38 cellular contexts compared by ENCODE assay signal in genomic region chr5:129747847-129748407, GRCh38. TPM values are rescaled to one million over a fixed set of nuclear protein-coding genes. Genes with fewer than 3 reads are reported as not detected.
DNase-seq lines count a peak whose midpoint lies in the region; ATAC-seq, FAIRE-seq and TF ChIP-seq lines count a peak whose summit lies in the region.
"Had no signal": no experiment of that assay in that cellular context is flagged by ENCODE, and none has a peak within 500 bp of the region (broad histone marks: within the 10 kb centered on the region; RNA-seq: fewer than 3 reads in every experiment).

TSS of gene MINAR2 (plus strand) at chr5:129748094. CDS start at chr5:129748191, 97 bp downstream.

- H3K27ac ChIP-seq in HEK293 (ENCODE audit: extremely low read depth, low read depth, low read length) = no peak within 1 kb of the TSS
- H3K27ac ChIP-seq: ascending aorta, esophagus muscularis mucosa, left ventricle myocardium inferior, psoas muscle, sigmoid colon, tibial artery had no signal

- no peaks in the 10 kb centered on the region for H3K9me3 Mint-ChIP-seq in activated CD8-positive, alpha-beta T cell treated with anti-CD3 and anti-CD28 coated beads, Interleukin-2, amount 10 ng/mL, durations not matched to agents 7 days and 5 days (ENCODE audit: insufficient read depth)
- H3K9me3 Mint-ChIP-seq: CD4-positive, alpha-beta memory T cell; dendritic cell treated with granulocyte-macrophage colony-stimulating factor and Interleukin-4, amounts not matched to agents 40 ng/mL and 50 ng/mL, for 4 days had no signal

- H3K4me3 ChIP-seq in HEK293 (ENCODE audit: low read depth, low read length) = no peak within 1 kb of the TSS
- no peak within 1 kb of the TSS for H3K4me3 ChIP-seq in bronchial epithelial cell (ENCODE audit: low read depth, low read length)
- H3K4me3 ChIP-seq in neuron (ENCODE audit: low read length) = no peak within 1 kb of the TSS
- H3K4me3 ChIP-seq: ascending aorta, esophagus muscularis mucosa, K562, left ventricle myocardium inferior, psoas muscle, sigmoid colon, tibial artery had no signal

- CTCF ChIA-PET in HEK293 (lab: Yijun Ruan, JAX) = interaction anchor here (1.1 kb wide), 1 partner anchor 24 kb away, joined by 3 read pairs; no protein-coding TSS in a partner anchor
- CTCF ChIA-PET in activated CD8-positive, alpha-beta T cell treated with anti-CD3 and anti-CD28 coated beads, Interleukin-2, amount 10 ng/mL, durations not matched to agents 7 days and 5 days (lab: Charles Lee) = interaction anchor here (0.6 to 0.7 kb wide), 2 partner anchors 19 to 1776 kb away, joined by 3 read pairs; no protein-coding TSS in a partner anchor

- H3K4me3 Mint-ChIP-seq in activated CD8-positive, alpha-beta T cell treated with anti-CD3 and anti-CD28 coated beads, Interleukin-2, amount 10 ng/mL, durations not matched to agents 7 days and 5 days = no peak within 1 kb of the TSS
- H3K4me3 Mint-ChIP-seq: B cell; CD4-positive, alpha-beta memory T cell; dendritic cell treated with granulocyte-macrophage colony-stimulating factor and Interleukin-4, amounts not matched to agents 40 ng/mL and 50 ng/mL, for 4 days; HFFc6 had no signal

- no peaks in the 10 kb centered on the region for H3K36me3 Mint-ChIP-seq in activated CD8-positive, alpha-beta T cell treated with anti-CD3 and anti-CD28 coated beads, Interleukin-2, amount 10 ng/mL, durations not matched to agents 7 days and 5 days (ENCODE audit: low read depth)
- H3K36me3 Mint-ChIP-seq: CD4-positive, alpha-beta memory T cell had no signal

- POLR2A ChIA-PET in HEK293 (lab: Yijun Ruan, JAX) = no interaction called here
- POLR2A ChIA-PET in activated CD8-positive, alpha-beta T cell treated with anti-CD3 and anti-CD28 coated beads, Interleukin-2, amount 10 ng/mL, durations not matched to agents 7 days and 5 days (lab: Charles Lee) = no interaction called here

- no peaks in the 10 kb centered on the region for H3K27me3 Mint-ChIP-seq in activated CD8-positive, alpha-beta T cell treated with anti-CD3 and anti-CD28 coated beads, Interleukin-2, amount 10 ng/mL, durations not matched to agents 7 days and 5 days (ENCODE audit: low read depth)
- H3K27me3 Mint-ChIP-seq: B cell; dendritic cell treated with granulocyte-macrophage colony-stimulating factor and Interleukin-4, amounts not matched to agents 40 ng/mL and 50 ng/mL, for 4 days had no signal

- no peaks in the 10 kb centered on the region for H3K4me1 ChIP-seq in HEK293 (ENCODE audit: control insufficient read depth, insufficient read depth, low read length)
- H3K4me1 ChIP-seq in neuron (ENCODE audit: insufficient read depth, low read length) = no peaks in the 10 kb centered on the region
- H3K4me1 ChIP-seq: ascending aorta, esophagus muscularis mucosa, left ventricle myocardium inferior, psoas muscle, sigmoid colon, tibial artery had no signal

- TF ChIP-seq CTCF in HEK293 (tag by site-specific recombination; IDR thresholded peaks at IDR 0.05) (no peak), bronchial epithelial cell (IDR thresholded peaks at IDR 0.05; ENCODE audit: insufficient read depth, low read length, severe bottlenecking) (no peak)

- no peak for DNase-seq in bronchial epithelial cell (ENCODE audit: low read depth)
- no peak for DNase-seq in NCI-H2171 treated with DMSO at 0.1 percent for 48 hours (lab: John Stamatoyannopoulos, UW)
- DNase-seq in MV-4-11 (lab: John Stamatoyannopoulos, UW) = no peak
- no peak for DNase-seq in activated CD8-positive, alpha-beta T cell treated with anti-CD3 and anti-CD28 coated beads, Interleukin-2, amount 10 ng/mL, durations not matched to agents 7 days and 5 days
- DNase-seq: activated CD4-positive, alpha-beta T cell treated with anti-CD3 and anti-CD28 coated beads for 48 hours; activated effector memory CD4-positive, alpha-beta T cell treated with anti-CD3 and anti-CD28 coated beads, Interleukin-2, amount 50 U/mL, for 16 hours; CD4-positive, alpha-beta memory T cell; head of caudate nucleus; HFFc6; islet precursor cell; left ventricle myocardium inferior; NCI-H1105; NCI-H187; NCI-H524 treated with DMSO at 0.1 percent for 48 hours; psoas muscle; Right ventricle myocardium superior; sigmoid colon; stimulated activated CD4-positive, alpha-beta T cell treated with anti-CD3 and anti-CD28 coated beads, Interleukin-4, amount 100 ng/mL, for 24 hours; tibial artery had no signal

- peak; percentile 28 for FAIRE-seq in bronchial epithelial cell (lab: Jason Lieb, UNC)
- FAIRE-seq: D721Med, endometrium, K562 had no signal

- H3K36me3 ChIP-seq in HEK293 (ENCODE audit: control insufficient read depth in 2 of 2, insufficient read depth in 1 of 2, low read length in 2 of 2) (no peaks in the 10 kb centered on the region), bronchial epithelial cell (ENCODE audit: control insufficient read depth, insufficient read depth, low read length) (no peaks in the 10 kb centered on the region), neuron (ENCODE audit: insufficient read depth, low read length) (no peaks in the 10 kb centered on the region)
- H3K36me3 ChIP-seq: ascending aorta, esophagus muscularis mucosa, left ventricle myocardium inferior, sigmoid colon, tibial artery had no signal

- no peaks in the 10 kb centered on the region for H3K27me3 ChIP-seq in bronchial epithelial cell (ENCODE audit: control insufficient read depth, insufficient read depth, low read length)
- H3K27me3 ChIP-seq in neuron (ENCODE audit: insufficient read depth, low read length) = no peaks in the 10 kb centered on the region
- H3K27me3 ChIP-seq: ascending aorta, esophagus muscularis mucosa, sigmoid colon, tibial artery had no signal

- H3K27ac Mint-ChIP-seq in activated CD8-positive, alpha-beta T cell treated with anti-CD3 and anti-CD28 coated beads, Interleukin-2, amount 10 ng/mL, durations not matched to agents 7 days and 5 days = no peak within 1 kb of the TSS
- H3K27ac Mint-ChIP-seq: B cell; CD4-positive, alpha-beta memory T cell; dendritic cell treated with granulocyte-macrophage colony-stimulating factor and Interleukin-4, amounts not matched to agents 40 ng/mL and 50 ng/mL, for 4 days; HFFc6 had no signal

- ATAC-seq in GM18868 (IDR thresholded peaks at IDR 0.05; ENCODE audit: unreplicated experiment) (peak; percentile 64), GM21825 (IDR thresholded peaks at IDR 0.05; ENCODE audit: unreplicated experiment) (no peak)
- ATAC-seq in activated CD8-positive, alpha-beta T cell treated with anti-CD3 and anti-CD28 coated beads, Interleukin-2, amount 10 ng/mL, durations not matched to agents 7 days and 5 days = no peak
- ATAC-seq: K562, Panc1, psoas muscle, SK-N-SH treated with all-trans-retinoic acid at 6 μM for 48 hours had no signal

- H3K9me3 ChIP-seq in HEK293 (ENCODE audit: control insufficient read depth, insufficient read depth, low read depth, low read length) (no peaks in the 10 kb centered on the region), neuron (ENCODE audit: low read length) (no peaks in the 10 kb centered on the region)
- H3K9me3 ChIP-seq: ascending aorta, esophagus muscularis mucosa, left ventricle myocardium inferior, psoas muscle, sigmoid colon, tibial artery had no signal

- peak within 1 kb of the TSS; percentile 4 for H2AFZ ChIP-seq in neuron (ENCODE audit: low read depth, low read length)

- no peaks in the 10 kb centered on the region for H3K4me1 Mint-ChIP-seq in activated CD8-positive, alpha-beta T cell treated with anti-CD3 and anti-CD28 coated beads, Interleukin-2, amount 10 ng/mL, durations not matched to agents 7 days and 5 days (ENCODE audit: low read depth)
- H3K4me1 Mint-ChIP-seq: B cell; CD4-positive, alpha-beta memory T cell had no signal

TF ChIP-seq in HEK293, 187 proteins besides CTCF, POLR2A, EP300 and RAD21:
- TF ChIP-seq ZNF514 (tag by site-specific recombination; IDR thresholded peaks at IDR 0.05) (no peak), ZNF677 (tag by site-specific recombination; IDR thresholded peaks at IDR 0.05) (peak; percentile 76), ZBTB20 (tag by site-specific recombination; IDR thresholded peaks at IDR 0.05) (no peak)

RNA-seq across cellular contexts. Expression of gene MINAR2, which starts in this region (rescaled TPM):
- total RNA-seq in bronchial epithelial cell = not detected in 2 replicates
- total RNA-seq in activated CD8-positive, alpha-beta T cell treated with anti-CD3 and anti-CD28 coated beads, Interleukin-2, amount 10 ng/mL, durations not matched to agents 7 days and 5 days = not detected
- total RNA-seq: activated CD8-positive, alpha-beta memory T cell treated with anti-CD3 and anti-CD28 coated beads for 36 hours; ascending aorta; B cell; cardiac septum; CD4-positive, alpha-beta memory T cell; HFFc6; K562; left ventricle myocardium inferior; M059J; myocyte; omental fat pad; psoas muscle; Right ventricle myocardium superior; T-helper 2 cell treated with Interferon-gamma antibody and Interleukin-4, amounts not matched to agents 100 ng/mL and 5 ng/mL, for 36 hours had no signal
